In the genomic region with DNA sequence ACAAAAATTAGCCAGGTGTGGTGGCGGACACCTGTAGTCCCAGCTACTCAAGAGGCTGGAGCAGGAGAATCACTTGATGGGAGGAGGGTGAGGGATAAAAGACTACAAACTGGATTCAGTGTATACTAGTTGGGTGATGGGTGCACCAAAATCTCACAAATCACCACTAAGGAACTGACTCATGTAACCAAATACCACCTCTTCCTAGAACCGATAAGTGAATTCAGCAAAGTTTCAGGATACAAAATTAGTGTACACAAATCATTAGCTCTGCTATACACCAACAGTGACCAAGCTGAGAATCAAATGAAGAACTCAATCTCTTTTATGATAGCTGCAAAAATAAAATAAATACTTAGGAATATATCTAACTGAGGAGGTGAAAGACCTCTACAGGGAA, we compare ENCODE assay signal across 5 cellular contexts. TPM values are rescaled to one million over a fixed set of nuclear protein-coding genes. Genes with fewer than 3 reads are reported as not detected.
"Had no signal": no experiment of that assay in that cellular context is flagged by ENCODE, and none has a peak within 500 bp of the region (broad histone marks: within the 10 kb centered on the region; RNA-seq: fewer than 3 reads in every experiment).

No MANE protein-coding gene starts in this region.

- ATAC-seq: HepG2, K562 had no signal

- H3K27ac ChIP-seq: HL-60 had no signal

- H3K4me3 Mint-ChIP-seq: IgD-negative memory B cell had no signal

- DNase-seq: IMR-90 had no signal

- H3K36me3 Mint-ChIP-seq: IgD-negative memory B cell had no signal

- H3K27ac Mint-ChIP-seq: IgD-negative memory B cell had no signal

- H3K4me3 ChIP-seq: K562 had no signal

RNA-seq across cellular contexts. Expression of a gene that starts 23.0 kb away (rescaled TPM):
- total RNA-seq: HepG2 had no signal
